In the genomic region with DNA sequence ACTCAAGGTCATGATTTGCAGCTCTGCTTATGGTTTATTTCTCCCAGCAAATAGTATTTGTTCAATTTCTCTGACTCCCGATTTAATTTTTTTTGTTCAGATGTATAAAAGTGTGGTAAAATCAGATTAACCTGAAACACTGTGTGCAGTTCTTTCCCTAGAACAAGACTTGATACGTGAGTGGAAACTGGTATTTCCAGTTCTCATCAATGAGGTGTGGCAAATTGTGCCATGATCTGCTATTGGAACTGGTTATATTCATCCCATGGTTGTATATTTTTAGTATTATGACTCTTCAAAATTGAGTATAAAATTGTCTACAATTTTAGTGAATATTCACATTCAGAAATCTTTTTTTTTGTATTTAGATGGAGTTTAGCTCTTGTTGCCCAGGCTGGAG, we compare ENCODE assay signal across 31 cellular contexts.
A peak's percentile ranks its signal among the peaks of the same experiment; 100 is the strongest.
DNase-seq lines count a peak whose midpoint lies in the region; ATAC-seq and TF ChIP-seq lines count a peak whose summit lies in the region.
"Had no signal": no experiment of that assay in that cellular context is flagged by ENCODE, and none has a peak within 500 bp of the region (broad histone marks: within the 10 kb centered on the region; RNA-seq: fewer than 3 reads in every experiment).

No MANE protein-coding gene starts in this region.

- TF ChIP-seq EP300 in upper lobe of left lung (IDR thresholded peaks at IDR 0.05), result no peak

- 66 to 78% methylated on average over 2 of the region's 2 CpGs for WGBS in upper lobe of left lung, 2 donors

- no peaks in the 10 kb centered on the region for H3K9me3 ChIP-seq in upper lobe of left lung
- H3K9me3 ChIP-seq: BE2C, body of pancreas, left ventricle myocardium inferior, MG63, stomach, tibial artery had no signal

- no peak for TF ChIP-seq CTCF in upper lobe of left lung (IDR thresholded peaks at IDR 0.05)

- H3K27ac ChIP-seq in upper lobe of left lung, result no peak overlapping the region
- H3K27ac ChIP-seq: body of pancreas, left ventricle myocardium inferior, PC-9, tibial artery had no signal

- DNase-seq in HPDE6-E6E7 (ENCODE audit: extremely low spot score), result peak; percentile 57
- peak; percentile 33 for DNase-seq in NCI-H748 (lab: John Stamatoyannopoulos, UW; ENCODE audit: unreplicated experiment)
- peak; percentile 17 for DNase-seq in renal cortical epithelial cell (ENCODE audit: low read depth)
- DNase-seq in upper lobe of left lung, result no peak
- DNase-seq in NCI-H2081 treated with DMSO at 0.1 percent for 48 hours (lab: John Stamatoyannopoulos, UW), result no peak
- DNase-seq in cortex of kidney (lab: John Stamatoyannopoulos, UW), result no peak
- DNase-seq: activated naive CD4-positive, alpha-beta T cell treated with Interleukin-2 at 50 U/mL for 16 hours; BE2C; body of pancreas; foreskin melanocyte; H7; hippocampal formation; immature natural killer cell; left ventricle myocardium inferior; MG63; midbrain; natural killer cell; NCI-H2029 treated with DMSO at 0.1 percent for 48 hours; NK-92 treated with Interleukin-12 subunit alpha and Interleukin-12 subunit beta, amount 100 ng/mL, for 24 hours; PC-9; retina; SHP77; stimulated activated CD4-positive, alpha-beta T cell treated with anti-CD3 and anti-CD28 coated beads, Interleukin-1b, Interleukin-23, amount 100 ng/mL, for 48 hours; stimulated activated CD8-positive, alpha-beta memory T cell treated with anti-CD3 and anti-CD28 coated beads, Interleukin-4, amount 100 ng/mL, for 48 hours; stomach; T1000; tibial artery had no signal

- H3K4me3 ChIP-seq in upper lobe of left lung, result no peak overlapping the region
- H3K4me3 ChIP-seq: body of pancreas, left ventricle myocardium inferior, MG63, PC-9, smooth muscle cell, stomach, tibial artery had no signal

- TF ChIP-seq POLR2A in upper lobe of left lung (IDR thresholded peaks at IDR 0.05), result no peak

- ATAC-seq in esophagus mucosa, result peak; percentile 96
- ATAC-seq in upper lobe of left lung (ENCODE audit: low FRiP score in 2 of 2), result no peak
- no peak for ATAC-seq in GM18868 (IDR thresholded peaks at IDR 0.05; ENCODE audit: unreplicated experiment)
- ATAC-seq: body of pancreas, natural killer cell, WTC11 had no signal

- no peaks in the 10 kb centered on the region for H3K36me3 ChIP-seq in upper lobe of left lung
- H3K36me3 ChIP-seq: BE2C, left ventricle myocardium inferior, MG63, stomach, tibial artery had no signal

- no peaks in the 10 kb centered on the region for H3K27me3 ChIP-seq in upper lobe of left lung
- H3K27me3 ChIP-seq: BE2C, body of pancreas, MG63, stomach, tibial artery had no signal

- no peaks in the 10 kb centered on the region for H3K4me1 ChIP-seq in upper lobe of left lung
- H3K4me1 ChIP-seq: BE2C, body of pancreas, left ventricle myocardium inferior, stomach had no signal

Comparison
In these comparisons a context has a peak if more than half of its experiments do, and no peak if none do; other contexts are left out.
1. DNase-seq: peak in HPDE6-E6E7 (single experiment), NCI-H748 (single experiment) and renal cortical epithelial cell (single experiment); none in upper lobe of left lung (0 of 2), NCI-H2081 treated with DMSO at 0.1 percent for 48 hours (single experiment) and cortex of kidney (single experiment).